ENCODE assay signal across 16 cellular contexts in the genomic region with DNA sequence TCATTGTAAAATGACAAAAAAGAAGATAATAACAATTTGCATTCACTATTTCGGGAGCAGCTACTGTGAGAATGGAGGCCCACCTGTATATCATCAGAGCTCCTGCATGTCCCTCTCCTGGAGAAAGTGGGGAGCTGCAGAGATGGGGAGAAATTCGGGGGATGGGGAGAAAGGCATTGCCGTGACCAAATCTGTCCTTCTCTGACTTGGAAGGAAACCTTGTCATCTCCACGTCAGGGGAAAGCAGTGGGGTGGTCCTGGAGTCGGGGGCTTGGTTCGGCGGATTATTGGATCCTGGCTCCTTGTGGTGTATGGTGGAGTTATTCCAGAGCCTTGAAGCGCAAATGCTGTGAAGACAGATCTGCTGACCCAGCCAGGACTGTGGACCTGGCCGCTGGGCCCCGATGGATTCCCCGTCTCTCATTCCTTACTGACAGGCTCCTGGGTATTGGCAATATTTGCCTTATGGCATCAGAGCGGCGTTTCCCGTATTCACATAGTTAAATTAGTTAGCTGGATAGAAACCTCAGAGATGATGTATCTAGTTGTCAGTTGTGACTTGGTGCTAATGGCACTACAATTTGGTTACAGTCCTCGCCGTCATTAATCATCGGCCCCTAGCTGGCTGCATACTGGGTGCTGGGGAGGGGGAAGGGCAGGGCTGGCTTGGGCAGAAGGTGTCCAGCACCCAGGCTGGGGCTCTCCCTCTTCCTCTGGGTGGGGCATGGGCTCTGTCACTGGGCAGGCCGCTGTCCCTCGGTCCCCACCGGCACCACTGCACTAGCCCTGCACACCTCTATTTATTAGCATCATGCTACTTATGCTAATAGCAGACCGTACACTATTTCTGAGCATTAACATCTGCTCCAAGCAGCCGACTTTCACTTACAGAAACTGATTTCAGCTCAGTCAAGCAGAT. TPM values are rescaled to one million over a fixed set of nuclear protein-coding genes. Genes with fewer than 3 reads are reported as not detected.
A peak's percentile ranks its signal among the peaks of the same experiment; 100 is the strongest.
DNase-seq lines count a peak whose midpoint lies in the region; ATAC-seq, FAIRE-seq and TF ChIP-seq lines count a peak whose summit lies in the region.
"Had no signal": no experiment of that assay in that cellular context is flagged by ENCODE, and none has a peak within 500 bp of the region (broad histone marks: within the 10 kb centered on the region; RNA-seq: fewer than 3 reads in every experiment).

No MANE protein-coding gene starts in this region.

- H3K23ac ChIP-seq in H1 (ENCODE audit: insufficient read length) = no peak overlapping the region

- H3K27me3 ChIP-seq in H1 (replicated peaks in 1 of 4; ENCODE audit: control insufficient read depth in 3 of 4, extremely low read depth in 1 of 4, insufficient read depth in 3 of 4, low read length in 3 of 4) (peaks cover 0 to 5% (median 2%) of the 10 kb centered on the region in 4 experiments; a peak in 3 of 7 replicates), neural cell (ENCODE audit: insufficient read depth, low read depth, low read length) (no peaks in the 10 kb centered on the region)

- CTCF ChIA-PET in H1 (lab: Charles Lee; ENCODE audit: partially characterized antibody) = interaction anchor here (0.6 to 7.3 kb wide), 45 partner anchors 9 to 232 kb away, joined by 3 to 93 read pairs (median 5); no protein-coding TSS in a partner anchor

- no peak for FAIRE-seq in H1 (lab: Jason Lieb, UNC)
- FAIRE-seq: GM12892, RCC 7860 had no signal

- H3K36me3 ChIP-seq in H1 (ENCODE audit: control insufficient read depth in 2 of 4, insufficient read depth in 4 of 4, low read length in 3 of 4) (no peaks in the 10 kb centered on the region), neural cell (ENCODE audit: insufficient read depth, low read length) (peaks cover 3% of the 10 kb centered on the region)
- H3K36me3 ChIP-seq: transverse colon had no signal

- H3K23me2 ChIP-seq in H1 (ENCODE audit: low read depth, low read length) = peaks cover 2% of the 10 kb centered on the region; the same call in 1 of the 2 replicates

- H3F3A ChIP-seq in neural cell (ENCODE audit: insufficient read depth, low read length, poor library complexity, severe bottlenecking) = peaks cover 5% of the 10 kb centered on the region

- no peak overlapping the region for H4K91ac ChIP-seq in H1 (replicated peaks; ENCODE audit: insufficient read length, low read length)

- no peak for TF ChIP-seq POLR2A in H1 (IDR thresholded peaks at IDR 0.05; ENCODE audit: control extremely low read depth in 1 of 2, low read depth in 2 of 2, low read length in 2 of 2)

- H2BK5ac ChIP-seq in H1 (ENCODE audit: low read depth, low read length) = no peak overlapping the region

- WGBS in H1 (ENCODE audit: extremely low coverage in 1 of 2, insufficient coverage in 1 of 2, insufficient read length in 1 of 2, insufficient replicate concordance in 2 of 2, low coverage in 1 of 2, low lambda C conversion rate in 2 of 2, missing lambda C conversion rate in 1 of 2), 2 experiments = 79% methylated on average over 22 of the region's 22 CpGs; no CpG with 5 or more reads in 1 of the 2 experiments

- H3K9me3 ChIP-seq in H1 (ENCODE audit: insufficient read depth in 2 of 2, low read depth in 1 of 2, low read length in 1 of 2) (no peaks in the 10 kb centered on the region), neural cell (ENCODE audit: low read length) (no peaks in the 10 kb centered on the region)
- H3K9me3 ChIP-seq: transverse colon had no signal

- H3K4me3 ChIP-seq in H1 (ENCODE audit: extremely low read depth in 1 of 4, insufficient read depth in 2 of 4, low read depth in 3 of 4, low read length in 4 of 4) (no peak overlapping the region), neural cell (ENCODE audit: low read length) (no peak overlapping the region)
- H3K4me3 ChIP-seq: transverse colon had no signal

- H3K27ac ChIP-seq in H1 (ENCODE audit: low read depth, low read length) (no peak overlapping the region), neural cell (ENCODE audit: low read length) (no peak overlapping the region)
- H3K27ac ChIP-seq: 22Rv1, parathyroid adenoma, transverse colon had no signal

- H2AFZ ChIP-seq in H1 (ENCODE audit: low read length) (no peak overlapping the region), neural cell (ENCODE audit: low read depth, low read length) (no peak overlapping the region)
- H2AFZ ChIP-seq: parathyroid adenoma had no signal

- no peak overlapping the region for H2BK20ac ChIP-seq in H1 (ENCODE audit: low read length)

- POLR2A ChIA-PET in H1 (lab: Charles Lee; ENCODE audit: partially characterized antibody) = no interaction called here

- H4K8ac ChIP-seq in H1 (ENCODE audit: extremely low read depth, insufficient read depth, low read length) = no peak overlapping the region

- peak; percentile 64 to 75 for TF ChIP-seq RAD21 in H1 (IDR thresholded peaks at IDR 0.05 in 1 of 2, conservative IDR thresholded peaks at IDR 0.05 in 1 of 2; ENCODE audit: low read depth in 2 of 2, low read length in 2 of 2)
- no peak for TF ChIP-seq RAD21 in neural cell (conservative IDR thresholded peaks at IDR 0.05)

- peak; percentile 44 for DNase-seq in DMS 273 (lab: John Stamatoyannopoulos, UW; ENCODE audit: unreplicated experiment)
- no peak for DNase-seq in DMS 273 treated with DMSO at 0.1 percent for 48 hours (lab: John Stamatoyannopoulos, UW)
- DNase-seq in NCI-H1417 treated with DMSO at 0.1 percent for 48 hours (lab: John Stamatoyannopoulos, UW) = peak; percentile 25
- no peak for DNase-seq in H1 (ENCODE audit: low read depth in 1 of 2, low spot score in 2 of 2)
- DNase-seq in AG08396 (ENCODE audit: low spot score) = no peak
- no peak for DNase-seq in occipital lobe (lab: John Stamatoyannopoulos, UW)
- DNase-seq: activated CD4-positive, alpha-beta memory T cell treated with anti-CD3 and anti-CD28 coated beads, Interleukin-2, amount 10 ng/mL, durations not matched to agents 7 days and 5 days; erythroblast; T-helper 9 cell; transverse colon had no signal

- H4K20me1 ChIP-seq in H1 (replicated peaks in 1 of 2; ENCODE audit: control insufficient read depth in 1 of 2, insufficient read depth in 2 of 2, low read length in 2 of 2) (no peaks in the 10 kb centered on the region), neural cell (ENCODE audit: insufficient read depth) (peaks cover 19% of the 10 kb centered on the region)

- ATAC-seq in GM18873 (IDR thresholded peaks at IDR 0.05; ENCODE audit: low FRiP score, unreplicated experiment) = no peak

- 0 out of 2 replicates have a peak overlapping the region, but pooled peaks have one; percentile 11 for H3K18ac ChIP-seq in H1 (ENCODE audit: extremely low read depth, low read length)

- peak; percentile 52 to 70 (median 70) for TF ChIP-seq CTCF in H1 (IDR thresholded peaks at IDR 0.05; ENCODE audit: control extremely low read depth in 1 of 3, insufficient read depth in 1 of 3, low read depth in 1 of 3, low read length in 3 of 3)
- peak; percentile 46 for TF ChIP-seq CTCF in neural cell (IDR thresholded peaks at IDR 0.05; ENCODE audit: poor library complexity, severe bottlenecking)

- H3K14ac ChIP-seq in H1 (ENCODE audit: insufficient read length) = no peak overlapping the region

- H2BK120ac ChIP-seq in H1 (replicated peaks; ENCODE audit: low read depth, low read length) = no peak overlapping the region

- H2BK12ac ChIP-seq in H1 (ENCODE audit: low read depth, low read length) = no peak overlapping the region

- H3K4me1 ChIP-seq in H1 (replicated peaks in 1 of 4; ENCODE audit: control insufficient read depth in 3 of 4, insufficient read depth in 4 of 4, low read length in 3 of 4) = peaks cover 9 to 14% (median 12%) of the 10 kb centered on the region in 4 experiments
- H3K4me1 ChIP-seq: parathyroid adenoma, transverse colon had no signal

- H3K79me2 ChIP-seq in H1 (ENCODE audit: control insufficient read depth in 1 of 2, insufficient read depth in 2 of 2, low read length in 2 of 2) (no peaks in the 10 kb centered on the region), neural cell (replicated peaks; ENCODE audit: insufficient read depth, low read length) (peaks cover 12% of the 10 kb centered on the region)
- H3K79me2 ChIP-seq: parathyroid adenoma had no signal

- no peak overlapping the region for H3K4ac ChIP-seq in H1 (replicated peaks; ENCODE audit: insufficient read length, low read depth, low read length)

- no peak overlapping the region for H2BK15ac ChIP-seq in H1 (ENCODE audit: low read length)

- no peaks in the 10 kb centered on the region for H3K9me2 ChIP-seq in neural cell (ENCODE audit: insufficient read depth, low read length)

- no peak overlapping the region for H4K5ac ChIP-seq in H1 (ENCODE audit: insufficient read length, low read depth, low read length)

- H3K4me2 ChIP-seq in H1 (ENCODE audit: insufficient read depth in 1 of 2, low read depth in 2 of 2, low read length in 2 of 2) (no peak overlapping the region), neural cell (ENCODE audit: low read length) (no peak overlapping the region)

- H3K9ac ChIP-seq in H1 (replicated peaks in 1 of 4; ENCODE audit: extremely low read depth in 1 of 4, low read depth in 3 of 4, low read length in 3 of 4) = no peak overlapping the region
- no peak overlapping the region for H3K9ac ChIP-seq in neural cell (ENCODE audit: low read length)
- H3K9ac ChIP-seq: parathyroid adenoma had no signal

- H3K56ac ChIP-seq in H1 (replicated peaks; ENCODE audit: insufficient read length, low read depth, low read length) = no peak overlapping the region

- H3K79me1 ChIP-seq in H1 (ENCODE audit: low read depth, low read length) = no peaks in the 10 kb centered on the region

- H2AK5ac ChIP-seq in H1 (ENCODE audit: low read depth, low read length) = no peak overlapping the region

- TF ChIP-seq EP300 in H1 (IDR thresholded peaks at IDR 0.05; ENCODE audit: borderline replicate concordance in 1 of 2, low read depth in 2 of 2, low read length in 2 of 2) (no peak), neural cell (conservative IDR thresholded peaks at IDR 0.05; ENCODE audit: poor library complexity, severe bottlenecking) (no peak)

TF ChIP-seq in H1, 55 proteins besides CTCF, POLR2A, EP300 and RAD21 (continues in another document):
- no peak for TF ChIP-seq CHD1 (IDR thresholded peaks at IDR 0.05; ENCODE audit: low read depth, low read length)
- no peak for TF ChIP-seq KDM5A (IDR thresholded peaks at IDR 0.05; ENCODE audit: low read length)

RNA-seq across cellular contexts. Expression of gene CELF4, which starts 31.7 kb away (rescaled TPM):
- 3.3 and 3.4 TPM in 2 replicates for total RNA-seq in H1 (2021; fragmentation: NEBNext Ultra II Directional; extraction: Animal tissue kit (Norgen Biotek cat#: 25700))
- 1.6 and 2.8 TPM in 2 replicates for polyA plus RNA-seq in H1 (2011; rRNA removed)
- 1.6 TPM for polyA plus RNA-seq in H1 (2011; cell fraction: cytosol; rRNA removed)
- polyA plus RNA-seq in H1 (2011; cell fraction: nucleus; rRNA removed) = 4.1 TPM
- 1.6 to 3.7 TPM (median 2.9 TPM) in 4 replicates for polyA plus RNA-seq in H1 (2012, experiment 1 of 2)
- 1.5 TPM for polyA plus RNA-seq in H1 (2012, experiment 2 of 2)
- polyA plus RNA-seq in H1 (2013, experiment 1 of 2) = 11.9 TPM
- polyA plus RNA-seq in H1 (2013, experiment 2 of 2) = 11.2 TPM
- 0.63 and 0.93 TPM in 2 replicates for polyA minus RNA-seq in H1 (2011; rRNA and poly(A)+ RNA removed)
- polyA minus RNA-seq in H1 (2011; cell fraction: cytosol; rRNA and poly(A)+ RNA removed) = 1.4 TPM
- 5.7 TPM for polyA minus RNA-seq in H1 (2011; cell fraction: nucleus; rRNA and poly(A)+ RNA removed)
- polyA plus RNA-seq in neural cell = 191 and 206 TPM in 2 replicates
- 171 and 217 TPM in 2 replicates for polyA minus RNA-seq in neural cell
- 60.7 TPM for total RNA-seq in occipital lobe
- total RNA-seq: activated CD4-positive, alpha-beta memory T cell treated with anti-CD3 and anti-CD28 coated beads, Interleukin-2, amount 10 ng/mL, durations not matched to agents 7 days and 5 days had no signal

Comparison
In these comparisons a context has a peak if more than half of its experiments do, and no peak if none do; other contexts are left out.
1. DNase-seq: peak in DMS 273 (single experiment) and NCI-H1417 treated with DMSO at 0.1 percent for 48 hours (single experiment); none in DMS 273 treated with DMSO at 0.1 percent for 48 hours (single experiment), H1 (0 of 2), AG08396 (single experiment) and occipital lobe (single experiment).
2. RNA of gene CELF4, which starts 31.7 kb away (total RNA-seq): 60.7 TPM in occipital lobe (single experiment); 3.3 to 3.4 TPM in H1; every median in the first group is over 10 times any median in the second.